ENCODE assay signal across 24 cellular contexts in the genomic region with DNA sequence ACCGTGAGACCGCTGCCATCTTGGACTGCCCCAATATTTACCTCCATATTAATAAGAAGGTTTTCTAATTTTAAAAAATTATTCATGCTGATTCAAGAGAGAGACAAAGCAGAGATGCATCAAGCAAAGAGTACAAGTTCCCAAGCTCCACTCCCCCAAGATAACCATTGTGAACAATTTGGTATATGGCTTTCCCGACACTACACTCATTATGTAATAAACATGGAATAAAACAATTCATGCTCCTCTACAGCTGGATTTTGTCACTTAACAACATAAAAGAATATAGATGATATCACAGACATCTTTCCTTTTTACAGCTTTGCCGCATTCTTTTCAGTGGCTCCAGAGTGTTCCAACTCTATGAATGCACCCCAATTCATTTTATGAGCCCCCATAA.
A peak's percentile ranks its signal among the peaks of the same experiment; 100 is the strongest.
DNase-seq lines count a peak whose midpoint lies in the region; ATAC-seq, FAIRE-seq and TF ChIP-seq lines count a peak whose summit lies in the region.
"Had no signal": no experiment of that assay in that cellular context is flagged by ENCODE, and none has a peak within 500 bp of the region (broad histone marks: within the 10 kb centered on the region; RNA-seq: fewer than 3 reads in every experiment).

No MANE protein-coding gene starts in this region.

- intact Hi-C loops in mucosa of descending colon (cut with DNase I, micrococcal nuclease): no loop called here

- H3K27me3 ChIP-seq in H1 (replicated peaks in 1 of 4; ENCODE audit: control insufficient read depth in 3 of 4, extremely low read depth in 1 of 4, insufficient read depth in 3 of 4, low read length in 3 of 4) (peaks cover 0 to 2% (median 0%) of the 10 kb centered on the region in 4 experiments; a peak in 2 of 7 replicates), right atrium auricular region (no peaks in the 10 kb centered on the region)
- H3K27me3 ChIP-seq: BLaER1 treated with 17β-estradiol and CSF1 and Interleukin-3, amounts not matched to agents 10 nM and 100 nM had no signal

- no peaks in the 10 kb centered on the region for H3K79me1 ChIP-seq in H1 (ENCODE audit: low read depth, low read length)

- H2BK12ac ChIP-seq in H1 (ENCODE audit: low read depth, low read length): no peak overlapping the region

- H3K4ac ChIP-seq in H1 (replicated peaks; ENCODE audit: insufficient read length, low read depth, low read length): no peak overlapping the region

- CTCF ChIA-PET in H1 (lab: Charles Lee; ENCODE audit: partially characterized antibody): interaction anchor here (1.1 kb wide), 1 partner anchor 89 kb away, joined by 4 read pairs; no protein-coding TSS in a partner anchor

- H3K4me1 ChIP-seq in H1 (replicated peaks in 1 of 4; ENCODE audit: control insufficient read depth in 3 of 4, insufficient read depth in 4 of 4, low read length in 3 of 4) (peaks cover 12 to 24% (median 20%) of the 10 kb centered on the region in 4 experiments), mucosa of descending colon (ENCODE audit: low read depth) (peaks cover 44% of the 10 kb centered on the region), right atrium auricular region (peaks cover 0 to 12% of the 10 kb centered on the region in 2 donors)

- DNase-seq in H1 (ENCODE audit: low read depth in 1 of 2, low spot score in 2 of 2): no peak
- DNase-seq in mucosa of descending colon: peak in 1 of 3 donors; percentile 19
- no peak for DNase-seq in NK-92 (lab: John Stamatoyannopoulos, UW; ENCODE audit: unreplicated experiment)
- no peak for DNase-seq in COLO829 (ENCODE audit: low spot score)
- no peak for DNase-seq in right atrium auricular region (ENCODE audit: low spot score)
- DNase-seq: 8988T; ACHN; AML-193; CD4-positive, alpha-beta T cell; CD8-positive, alpha-beta T cell; COR-L47; DMS 273 treated with DMSO at 0.1 percent for 48 hours; DMS153; DMS53; DMS79; DND-41; EL; GDM1 had no signal

- H3K79me2 ChIP-seq in H1 (ENCODE audit: control insufficient read depth in 1 of 2, insufficient read depth in 2 of 2, low read length in 2 of 2): no peaks in the 10 kb centered on the region

- H4K8ac ChIP-seq in H1 (ENCODE audit: extremely low read depth, insufficient read depth, low read length): no peak overlapping the region

- H2BK15ac ChIP-seq in H1 (ENCODE audit: low read length): no peak overlapping the region

- H2BK20ac ChIP-seq in H1 (ENCODE audit: low read length): 0 out of 2 replicates have a peak overlapping the region, but pooled peaks have one; percentile 98

- no peak for FAIRE-seq in H1 (lab: Jason Lieb, UNC)
- FAIRE-seq: A204.1, GM12878, GM12892, GM18507 had no signal

- ATAC-seq in mucosa of descending colon: peak; percentile 67
- ATAC-seq: CD8-positive, alpha-beta T cell; GM12878 had no signal

- no peak for TF ChIP-seq RAD21 in H1 (IDR thresholded peaks at IDR 0.05 in 1 of 2, conservative IDR thresholded peaks at IDR 0.05 in 1 of 2; ENCODE audit: low read depth in 2 of 2, low read length in 2 of 2)

- POLR2A ChIA-PET in H1 (lab: Charles Lee; ENCODE audit: partially characterized antibody): no interaction called here

- 89% methylated on average over 4 of the region's 4 CpGs; no CpG with 5 or more reads in 1 of the 2 experiments for WGBS in H1 (ENCODE audit: extremely low coverage in 1 of 2, insufficient coverage in 1 of 2, insufficient read length in 1 of 2, insufficient replicate concordance in 2 of 2, low coverage in 1 of 2, low lambda C conversion rate in 2 of 2, missing lambda C conversion rate in 1 of 2), 2 experiments

- no peak overlapping the region for H3K56ac ChIP-seq in H1 (replicated peaks; ENCODE audit: insufficient read length, low read depth, low read length)

- no peak overlapping the region for H3K18ac ChIP-seq in H1 (ENCODE audit: extremely low read depth, low read length)

- no peak overlapping the region for H3K23ac ChIP-seq in H1 (ENCODE audit: insufficient read length)

- H4K91ac ChIP-seq in H1 (replicated peaks; ENCODE audit: insufficient read length, low read length): no peak overlapping the region

- H2BK120ac ChIP-seq in H1 (replicated peaks; ENCODE audit: low read depth, low read length): no peak overlapping the region

- no peak overlapping the region for H3K4me2 ChIP-seq in H1 (ENCODE audit: insufficient read depth in 1 of 2, low read depth in 2 of 2, low read length in 2 of 2)

- no peak for TF ChIP-seq POLR2A in H1 (IDR thresholded peaks at IDR 0.05; ENCODE audit: control extremely low read depth in 1 of 2, low read depth in 2 of 2, low read length in 2 of 2)

- no peaks in the 10 kb centered on the region for H3K9me3 ChIP-seq in H1 (ENCODE audit: insufficient read depth in 2 of 2, low read depth in 1 of 2, low read length in 1 of 2)
- no peaks in the 10 kb centered on the region for H3K9me3 ChIP-seq in mucosa of descending colon
- H3K9me3 ChIP-seq in right atrium auricular region: no peaks in the 10 kb centered on the region
- H3K9me3 ChIP-seq: BLaER1 treated with 17β-estradiol and CSF1 and Interleukin-3, amounts not matched to agents 10 nM and 100 nM had no signal

- no peak overlapping the region for H2AFZ ChIP-seq in H1 (ENCODE audit: low read length)

- H3K4me3 ChIP-seq in H1 (ENCODE audit: extremely low read depth in 1 of 4, insufficient read depth in 2 of 4, low read depth in 3 of 4, low read length in 4 of 4) (no peak overlapping the region), mucosa of descending colon (no peak overlapping the region), right atrium auricular region (no peak overlapping the region)
- H3K4me3 ChIP-seq: BLaER1 treated with 17β-estradiol and CSF1 and Interleukin-3, amounts not matched to agents 10 nM and 100 nM; GM12878 had no signal

- peak overlapping the region; percentile 76; the same call in 1 of the 2 replicates for H2BK5ac ChIP-seq in H1 (ENCODE audit: low read depth, low read length)

- H2AK5ac ChIP-seq in H1 (ENCODE audit: low read depth, low read length): no peak overlapping the region

- no peaks in the 10 kb centered on the region for H4K20me1 ChIP-seq in H1 (replicated peaks in 1 of 2; ENCODE audit: control insufficient read depth in 1 of 2, insufficient read depth in 2 of 2, low read length in 2 of 2)
- H4K20me1 ChIP-seq: BLaER1 treated with 17β-estradiol and CSF1 and Interleukin-3, amounts not matched to agents 10 nM and 100 nM had no signal

- no peaks in the 10 kb centered on the region for H3K23me2 ChIP-seq in H1 (ENCODE audit: low read depth, low read length)

- H3K36me3 ChIP-seq in H1 (ENCODE audit: control insufficient read depth in 2 of 4, insufficient read depth in 4 of 4, low read length in 3 of 4) (no peaks in the 10 kb centered on the region; a peak in 1 of 8 replicates), mucosa of descending colon (ENCODE audit: low read depth) (no peaks in the 10 kb centered on the region), right atrium auricular region (no peaks in the 10 kb centered on the region)
- H3K36me3 ChIP-seq: BLaER1 treated with 17β-estradiol and CSF1 and Interleukin-3, amounts not matched to agents 10 nM and 100 nM had no signal

- TF ChIP-seq EP300 in H1 (IDR thresholded peaks at IDR 0.05; ENCODE audit: borderline replicate concordance in 1 of 2, low read depth in 2 of 2, low read length in 2 of 2): no peak

- H3K14ac ChIP-seq in H1 (ENCODE audit: insufficient read length): no peak overlapping the region

- no peak overlapping the region for H3K27ac ChIP-seq in H1 (ENCODE audit: low read depth, low read length)
- no peak overlapping the region for H3K27ac ChIP-seq in right atrium auricular region
- H3K27ac ChIP-seq: BLaER1 treated with 17β-estradiol and CSF1 and Interleukin-3, amounts not matched to agents 10 nM and 100 nM; C4-2B had no signal

- H4K5ac ChIP-seq in H1 (ENCODE audit: insufficient read length, low read depth, low read length): no peak overlapping the region

- no peak overlapping the region for H3K9ac ChIP-seq in H1 (replicated peaks in 1 of 4; ENCODE audit: extremely low read depth in 1 of 4, low read depth in 3 of 4, low read length in 3 of 4)
- H3K9ac ChIP-seq: BLaER1 treated with 17β-estradiol and CSF1 and Interleukin-3, amounts not matched to agents 10 nM and 100 nM had no signal

- TF ChIP-seq CTCF in H1 (IDR thresholded peaks at IDR 0.05; ENCODE audit: control extremely low read depth in 1 of 3, insufficient read depth in 1 of 3, low read depth in 1 of 3, low read length in 3 of 3) (no peak), mucosa of descending colon (IDR thresholded peaks at IDR 0.05) (no peak), right atrium auricular region (IDR thresholded peaks at IDR 0.05) (no peak)

TF ChIP-seq in H1, 55 proteins besides CTCF, POLR2A, EP300 and RAD21:
- no peak for TF ChIP-seq CBX8 (IDR thresholded peaks at IDR 0.05; ENCODE audit: borderline replicate concordance, low read depth, low read length)
- TF ChIP-seq NRF1 (IDR thresholded peaks at IDR 0.05; ENCODE audit: low read depth, low read length): no peak
- TF ChIP-seq TAF7 (optimal IDR thresholded peaks at IDR 0.05; ENCODE audit: borderline replicate concordance, low read depth, low read length): no peak
- TF ChIP-seq TEAD4 (IDR thresholded peaks at IDR 0.05; ENCODE audit: low read depth, low read length): no peak
- TF ChIP-seq RNF2 (IDR thresholded peaks at IDR 0.05; ENCODE audit: borderline replicate concordance, low read depth, low read length, missing control alignments, poor library complexity, severe bottlenecking): no peak
- TF ChIP-seq ASH2L (IDR thresholded peaks at IDR 0.05; ENCODE audit: low read length): no peak
- no peak for TF ChIP-seq RFX5 (IDR thresholded peaks at IDR 0.05; ENCODE audit: borderline replicate concordance, low read depth, low read length)
- TF ChIP-seq ZNF274 (IDR thresholded peaks at IDR 0.05; ENCODE audit: borderline replicate concordance, extremely low read depth, low read length): no peak
- no peak for TF ChIP-seq MAFK (IDR thresholded peaks at IDR 0.05; ENCODE audit: low read depth, low read length)
- no peak for TF ChIP-seq CREB1 (IDR thresholded peaks at IDR 0.05)
- TF ChIP-seq FOSL1 (IDR thresholded peaks at IDR 0.05; ENCODE audit: insufficient read depth, low read depth, low read length): no peak
- no peak for TF ChIP-seq RXRA (IDR thresholded peaks at IDR 0.05; ENCODE audit: insufficient read depth, low read depth, low read length)
TF ChIP-seq in H1: peak in this region for 0.
